12 cellular contexts compared by ENCODE assay signal in genomic region chr7:37853468-37853867, GRCh38. TPM values are rescaled to one million over a fixed set of nuclear protein-coding genes. Genes with fewer than 3 reads are reported as not detected.
A peak's percentile ranks its signal among the peaks of the same experiment; 100 is the strongest.
DNase-seq lines count a peak whose midpoint lies in the region; ATAC-seq, FAIRE-seq and TF ChIP-seq lines count a peak whose summit lies in the region.
"Had no signal": no experiment of that assay in that cellular context is flagged by ENCODE, and none has a peak within 500 bp of the region (broad histone marks: within the 10 kb centered on the region; RNA-seq: fewer than 3 reads in every experiment).

No MANE protein-coding gene starts in this region.

- no peak overlapping the region for H4K91ac ChIP-seq in mesenchymal stem cell (ENCODE audit: low read length)

- H3K23ac ChIP-seq in mesenchymal stem cell (ENCODE audit: low read length in 2 of 2): no peak overlapping the region

- no peak overlapping the region for H3K4me2 ChIP-seq in mesenchymal stem cell (ENCODE audit: low read length, poor library complexity, severe bottlenecking)

- ATAC-seq in lower lobe of right lung (no peak), HG02571 (IDR thresholded peaks at IDR 0.05; ENCODE audit: unreplicated experiment) (no peak)
- ATAC-seq: activated CD8-positive, alpha-beta memory T cell treated with anti-CD3 and anti-CD28 coated beads, Interleukin-2, amount 10 ng/mL, durations not matched to agents 7 days and 5 days had no signal

- H3K9me3 ChIP-seq in lower lobe of right lung: no peaks in the 10 kb centered on the region
- H3K9me3 ChIP-seq in mesenchymal stem cell (ENCODE audit: control insufficient read depth, low read length): no peaks in the 10 kb centered on the region

- H3K36me3 ChIP-seq in lower lobe of right lung (no peaks in the 10 kb centered on the region), mesenchymal stem cell (ENCODE audit: control insufficient read depth in 1 of 2, insufficient read depth in 2 of 2, low read depth in 1 of 2, low read length in 2 of 2) (no peaks in the 10 kb centered on the region)

- no peak overlapping the region for H4K8ac ChIP-seq in mesenchymal stem cell (ENCODE audit: low read length)

- no peak overlapping the region for H2AFZ ChIP-seq in mesenchymal stem cell (ENCODE audit: low read depth, low read length)

- no peaks in the 10 kb centered on the region for H3K79me1 ChIP-seq in mesenchymal stem cell (replicated peaks; ENCODE audit: low read length, poor library complexity, severe bottlenecking)

- H2AK5ac ChIP-seq in mesenchymal stem cell (ENCODE audit: low read length, severe bottlenecking): no peak overlapping the region

- no peak overlapping the region for H3K18ac ChIP-seq in mesenchymal stem cell (ENCODE audit: low read depth in 1 of 2, low read length in 2 of 2)

- H3K4me3 ChIP-seq in lower lobe of right lung (no peak overlapping the region), mesenchymal stem cell (ENCODE audit: insufficient read depth in 1 of 2, low read depth in 1 of 2, low read length in 2 of 2) (no peak overlapping the region)

- H3K27ac ChIP-seq in lower lobe of right lung (no peak overlapping the region), mesenchymal stem cell (ENCODE audit: low read length, poor library complexity, severe bottlenecking) (no peak overlapping the region)

- no peak overlapping the region for H3K9ac ChIP-seq in mesenchymal stem cell (ENCODE audit: low read length)

- H3K27me3 ChIP-seq in lower lobe of right lung (ENCODE audit: low read depth): no peaks in the 10 kb centered on the region
- no peaks in the 10 kb centered on the region for H3K27me3 ChIP-seq in mesenchymal stem cell (ENCODE audit: control insufficient read depth in 1 of 2, insufficient read depth in 1 of 2, low read length in 2 of 2)

- intact Hi-C loops in lower lobe of right lung (cut with DNase I): no loop called here

- H3K4me1 ChIP-seq in lower lobe of right lung (no peaks in the 10 kb centered on the region), mesenchymal stem cell (ENCODE audit: control insufficient read depth, insufficient read depth, low read depth, low read length) (no peaks in the 10 kb centered on the region)

- no peak overlapping the region for H2BK15ac ChIP-seq in mesenchymal stem cell (ENCODE audit: low read depth, poor library complexity, severe bottlenecking)

- FAIRE-seq in TTC549 (lab: Jason Lieb, UNC): peak; percentile 15

- H3K4ac ChIP-seq in mesenchymal stem cell (ENCODE audit: low read depth in 1 of 2, low read length in 2 of 2): no peak overlapping the region

- no peak overlapping the region for H3K14ac ChIP-seq in mesenchymal stem cell (ENCODE audit: low read length in 2 of 2)

- 33% methylated on average over 1 of the region's 2 CpGs for WGBS in mesenchymal stem cell

- no peak overlapping the region for H2BK5ac ChIP-seq in mesenchymal stem cell (ENCODE audit: low read depth, low read length, poor library complexity, severe bottlenecking)

- TF ChIP-seq CTCF in lower lobe of right lung (IDR thresholded peaks at IDR 0.05): peak; percentile 24

- DNase-seq in NCI-H1105 treated with DMSO at 0.1 percent for 48 hours (lab: John Stamatoyannopoulos, UW) (peak; percentile 6), NCI-H1105 (lab: John Stamatoyannopoulos, UW) (no peak), HuH-7 (ENCODE audit: low spot score) (peak; percentile 3), lower lobe of right lung (no peak), ureter (ENCODE audit: low spot score) (no peak), mesenchymal stem cell (no peak)
- DNase-seq: activated CD8-positive, alpha-beta memory T cell treated with anti-CD3 and anti-CD28 coated beads, Interleukin-2, amount 10 ng/mL, durations not matched to agents 7 days and 5 days; stimulated activated CD4-positive, alpha-beta T cell treated with anti-CD3 and anti-CD28 coated beads, Interleukin-4, amount 100 ng/mL, for 4 hours had no signal

- no peak overlapping the region for H2BK120ac ChIP-seq in mesenchymal stem cell (ENCODE audit: low read depth, low read length)

- H2BK12ac ChIP-seq in mesenchymal stem cell (ENCODE audit: low read length in 2 of 2): no peak overlapping the region

RNA-seq across cellular contexts. Expression of gene NME8, which starts 5.1 kb away (rescaled TPM):
- total RNA-seq in lower lobe of right lung (not detected), ureter (1.5 TPM)
- polyA plus RNA-seq in mesenchymal stem cell (2013, experiment 1 of 2): not detected
- polyA plus RNA-seq in mesenchymal stem cell (2013, experiment 2 of 2): not detected
- total RNA-seq: activated CD8-positive, alpha-beta memory T cell treated with anti-CD3 and anti-CD28 coated beads, Interleukin-2, amount 10 ng/mL, durations not matched to agents 7 days and 5 days; NCI-H460 had no signal
- polyA plus RNA-seq: AG04450 had no signal

Comparison
In these comparisons a context has a peak if more than half of its experiments do, and no peak if none do; other contexts are left out.
1. DNase-seq: peak in NCI-H1105 treated with DMSO at 0.1 percent for 48 hours (single experiment) and HuH-7 (single experiment); none in NCI-H1105 (single experiment), lower lobe of right lung (single experiment), ureter (single experiment) and mesenchymal stem cell (single experiment).